ENCODE assay signal across 17 cellular contexts in genomic region chr1:39877231-39877778, GRCh38. TPM values are rescaled to one million over a fixed set of nuclear protein-coding genes. Genes with fewer than 3 reads are reported as not detected.
DNase-seq lines count a peak whose midpoint lies in the region; ATAC-seq and TF ChIP-seq lines count a peak whose summit lies in the region.
"Had no signal": no experiment of that assay in that cellular context is flagged by ENCODE, and none has a peak within 500 bp of the region (broad histone marks: within the 10 kb centered on the region; RNA-seq: fewer than 3 reads in every experiment).

No MANE protein-coding gene starts in this region.

- no peak for ATAC-seq in GM21360 (IDR thresholded peaks at IDR 0.05; ENCODE audit: unreplicated experiment)
- ATAC-seq in GM18861 (IDR thresholded peaks at IDR 0.05; ENCODE audit: unreplicated experiment), result no peak
- ATAC-seq: Panc1 had no signal

- no peak overlapping the region for H3K4me3 ChIP-seq in HUES64 (ENCODE audit: low read length)
- H3K4me3 ChIP-seq: BLaER1, gastrocnemius medialis had no signal

- H3K4me1 ChIP-seq in HUES64 (ENCODE audit: insufficient read depth, low read length), result peaks cover 32% of the 10 kb centered on the region

- no peak overlapping the region for H3K4me3 Mint-ChIP-seq in mesothelial cell of epicardium
- H3K4me3 Mint-ChIP-seq: activated B cell treated with CpG ODN at 0.5 μM for 24 hours; activated naive CD4-positive, alpha-beta T cell treated with anti-CD3 and anti-CD28 coated beads, Interleukin-2, amount 10 ng/mL, durations not matched to agents 7 days and 5 days; central memory CD8-positive, alpha-beta T cell had no signal

- no peak for DNase-seq in mesothelial cell of epicardium (ENCODE audit: low spot score in 2 of 2, unreplicated experiment in 2 of 2)
- DNase-seq in activated CD8-positive, alpha-beta memory T cell treated with anti-CD3 and anti-CD28 coated beads, Interleukin-2, amount 50 U/mL, for 4 hours, result no peak
- DNase-seq in activated CD4-positive, alpha-beta T cell treated with anti-CD3 and anti-CD28 coated beads for 48 hours, result no peak
- DNase-seq: activated B cell treated with CpG ODN at 0.5 μM for 24 hours; activated naive CD4-positive, alpha-beta T cell treated with anti-CD3 and anti-CD28 coated beads, Interleukin-2, amount 10 ng/mL, durations not matched to agents 7 days and 5 days; EL; gastrocnemius medialis; NCI-H524; T-helper 1 cell had no signal

- peak overlapping the region; percentile 31 for H3K27ac Mint-ChIP-seq in mesothelial cell of epicardium
- H3K27ac Mint-ChIP-seq: activated naive CD4-positive, alpha-beta T cell treated with anti-CD3 and anti-CD28 coated beads, Interleukin-2, amount 10 ng/mL, durations not matched to agents 7 days and 5 days had no signal

- WGBS in HUES64, result 89% methylated on average over 5 of the region's 5 CpGs

- H3K36me3 Mint-ChIP-seq in mesothelial cell of epicardium, result peaks cover 6% of the 10 kb centered on the region

- no peaks in the 10 kb centered on the region for H3K27me3 Mint-ChIP-seq in mesothelial cell of epicardium (ENCODE audit: low read depth)
- H3K27me3 Mint-ChIP-seq: activated B cell treated with CpG ODN at 0.5 μM for 24 hours; activated naive CD4-positive, alpha-beta T cell treated with anti-CD3 and anti-CD28 coated beads, Interleukin-2, amount 10 ng/mL, durations not matched to agents 7 days and 5 days; central memory CD8-positive, alpha-beta T cell had no signal

- H3K36me3 ChIP-seq in HUES64 (ENCODE audit: insufficient read depth, low read length), result peaks cover 31% of the 10 kb centered on the region
- H3K36me3 ChIP-seq: gastrocnemius medialis had no signal

- no peaks in the 10 kb centered on the region for H3K9me3 ChIP-seq in HUES64 (ENCODE audit: insufficient read depth, low read depth, low read length)
- H3K9me3 ChIP-seq: BLaER1, gastrocnemius medialis had no signal

- H3K4me1 Mint-ChIP-seq in mesothelial cell of epicardium, result peaks cover 21% of the 10 kb centered on the region

- H3K9me3 Mint-ChIP-seq in mesothelial cell of epicardium, result no peaks in the 10 kb centered on the region
- H3K9me3 Mint-ChIP-seq: activated B cell treated with CpG ODN at 0.5 μM for 24 hours; activated naive CD4-positive, alpha-beta T cell treated with anti-CD3 and anti-CD28 coated beads, Interleukin-2, amount 10 ng/mL, durations not matched to agents 7 days and 5 days; central memory CD8-positive, alpha-beta T cell had no signal

- no peaks in the 10 kb centered on the region for H3K27me3 ChIP-seq in HUES64 (ENCODE audit: insufficient read depth, low read length)
- H3K27me3 ChIP-seq: BLaER1, gastrocnemius medialis had no signal

- TF ChIP-seq CTCF in C4-2B (conservative IDR thresholded peaks at IDR 0.05) (no peak), VCaP (conservative IDR thresholded peaks at IDR 0.05) (no peak), mesothelial cell of epicardium (IDR thresholded peaks at IDR 0.05; ENCODE audit: unreplicated experiment) (no peak)

- no peak overlapping the region for H3K9ac ChIP-seq in HUES64 (ENCODE audit: low read depth, low read length)
- H3K9ac ChIP-seq: BLaER1 had no signal

- peak overlapping the region; percentile 79; the same call in 1 of the 2 replicates for H3K27ac ChIP-seq in C4-2B
- H3K27ac ChIP-seq in HUES64 (ENCODE audit: low read depth, low read length), result peak overlapping the region; percentile 56; the same call in 1 of the 2 replicates
- peak overlapping the region; percentile 70 for H3K27ac ChIP-seq in VCaP
- H3K27ac ChIP-seq: BLaER1 had no signal

RNA-seq across cellular contexts. Expression of gene TRIT1, which starts 6.0 kb away (rescaled TPM):
- polyA plus RNA-seq in HUES64 (2013, experiment 1 of 2), result 28.1 TPM
- 30.0 TPM for polyA plus RNA-seq in HUES64 (2013, experiment 2 of 2)
- 38.6 to 40.3 TPM (median 39.5 TPM) in 3 replicates for total RNA-seq in mesothelial cell of epicardium

RNA-seq across cellular contexts. Expression of gene MYCL, which starts 24.4 kb away (rescaled TPM):
- 23.9 TPM for polyA plus RNA-seq in HUES64 (2013, experiment 1 of 2)
- 29.6 TPM for polyA plus RNA-seq in HUES64 (2013, experiment 2 of 2)
- total RNA-seq in mesothelial cell of epicardium, result 25.0 to 27.2 TPM (median 25.5 TPM) in 3 replicates
